1 cellular context compared by ENCODE assay signal in genomic region chr5:143245929-143246561, GRCh38.
TF ChIP-seq lines count a peak whose summit lies in the region.

No MANE protein-coding gene starts in this region.

TF ChIP-seq in A549, 52 proteins besides CTCF, POLR2A, EP300 and RAD21 (continued from another document):
- no peak for TF ChIP-seq POLR2AphosphoS2 (conservative IDR thresholded peaks at IDR 0.05; ENCODE audit: low read length)
- TF ChIP-seq HOXB5 (CRISPR knock-in tag; IDR thresholded peaks at IDR 0.05), result peak; percentile 31; the same call in 1 of the 2 replicates
- no peak for TF ChIP-seq FOXS1 (CRISPR knock-in tag; IDR thresholded peaks at IDR 0.05)
- no peak for TF ChIP-seq ZC3H11A (IDR thresholded peaks at IDR 0.05)
- TF ChIP-seq EHF (CRISPR knock-in tag; IDR thresholded peaks at IDR 0.05), result no peak
- no peak for TF ChIP-seq NFE2L2 (conservative IDR thresholded peaks at IDR 0.05; ENCODE audit: low read length)
- TF ChIP-seq JUNB (IDR thresholded peaks at IDR 0.05), result peak; percentile 99
- no peak for TF ChIP-seq PHF8 (IDR thresholded peaks at IDR 0.05; ENCODE audit: borderline replicate concordance, low read depth)
- TF ChIP-seq ZSCAN20 (CRISPR knock-in tag; IDR thresholded peaks at IDR 0.05), result no peak
- no peak for TF ChIP-seq BHLHE40 (IDR thresholded peaks at IDR 0.05; ENCODE audit: low read depth, low read length)
- peak; percentile 90; the same call in 2 of the 3 replicates for TF ChIP-seq BCL3 (IDR thresholded peaks at IDR 0.05)
- no peak for TF ChIP-seq EHMT2 (IDR thresholded peaks at IDR 0.05; ENCODE audit: low read depth)
- TF ChIP-seq, protein P1, sequence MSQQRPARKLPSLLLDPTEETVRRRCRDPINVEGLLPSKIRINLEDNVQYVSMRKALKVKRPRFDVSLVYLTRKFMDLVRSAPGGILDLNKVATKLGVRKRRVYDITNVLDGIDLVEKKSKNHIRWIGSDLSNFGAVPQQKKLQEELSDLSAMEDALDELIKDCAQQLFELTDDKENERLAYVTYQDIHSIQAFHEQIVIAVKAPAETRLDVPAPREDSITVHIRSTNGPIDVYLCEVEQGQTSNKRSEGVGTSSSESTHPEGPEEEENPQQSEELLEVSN (IDR thresholded peaks at IDR 0.05; ENCODE audit: borderline replicate concordance, low read depth), result peak; percentile 49; the same call in 1 of the 2 replicates
- TF ChIP-seq, protein P2, sequence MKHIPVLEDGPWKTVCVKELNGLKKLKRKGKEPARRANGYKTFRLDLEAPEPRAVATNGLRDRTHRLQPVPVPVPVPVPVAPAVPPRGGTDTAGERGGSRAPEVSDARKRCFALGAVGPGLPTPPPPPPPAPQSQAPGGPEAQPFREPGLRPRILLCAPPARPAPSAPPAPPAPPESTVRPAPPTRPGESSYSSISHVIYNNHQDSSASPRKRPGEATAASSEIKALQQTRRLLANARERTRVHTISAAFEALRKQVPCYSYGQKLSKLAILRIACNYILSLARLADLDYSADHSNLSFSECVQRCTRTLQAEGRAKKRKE (CRISPR knock-in tag; IDR thresholded peaks at IDR 0.05; ENCODE audit: low read depth), result peak; percentile 85; the same call in 1 of the 2 replicates
- TF ChIP-seq NPAS2 (CRISPR knock-in tag; IDR thresholded peaks at IDR 0.05; ENCODE audit: borderline replicate concordance), result no peak
- TF ChIP-seq FOSB (CRISPR knock-in tag; IDR thresholded peaks at IDR 0.05), result no peak
- no peak for TF ChIP-seq TFCP2L1 (CRISPR knock-in tag; IDR thresholded peaks at IDR 0.05)
- no peak for TF ChIP-seq HOXA7 (CRISPR knock-in tag; IDR thresholded peaks at IDR 0.05)
- TF ChIP-seq, protein P3, sequence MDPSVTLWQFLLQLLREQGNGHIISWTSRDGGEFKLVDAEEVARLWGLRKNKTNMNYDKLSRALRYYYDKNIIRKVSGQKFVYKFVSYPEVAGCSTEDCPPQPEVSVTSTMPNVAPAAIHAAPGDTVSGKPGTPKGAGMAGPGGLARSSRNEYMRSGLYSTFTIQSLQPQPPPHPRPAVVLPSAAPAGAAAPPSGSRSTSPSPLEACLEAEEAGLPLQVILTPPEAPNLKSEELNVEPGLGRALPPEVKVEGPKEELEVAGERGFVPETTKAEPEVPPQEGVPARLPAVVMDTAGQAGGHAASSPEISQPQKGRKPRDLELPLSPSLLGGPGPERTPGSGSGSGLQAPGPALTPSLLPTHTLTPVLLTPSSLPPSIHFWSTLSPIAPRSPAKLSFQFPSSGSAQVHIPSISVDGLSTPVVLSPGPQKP (IDR thresholded peaks at IDR 0.05; ENCODE audit: low read depth, low read length), result no peak
- TF ChIP-seq ZNF302 (CRISPR knock-in tag; IDR thresholded peaks at IDR 0.05), result no peak; the same call in 1 of the 2 replicates
- TF ChIP-seq MAZ (IDR thresholded peaks at IDR 0.05; ENCODE audit: borderline replicate concordance, low read depth, low read length), result no peak
- TF ChIP-seq RNF2 (IDR thresholded peaks at IDR 0.05; ENCODE audit: borderline replicate concordance, low read depth), result no peak
- no peak for TF ChIP-seq RFX5 (IDR thresholded peaks at IDR 0.05)
- peak; percentile 91 for TF ChIP-seq MAX (IDR thresholded peaks at IDR 0.05)
- no peak for TF ChIP-seq MAFK (IDR thresholded peaks at IDR 0.05; ENCODE audit: partially characterized antibody)
- TF ChIP-seq HDAC2 (IDR thresholded peaks at IDR 0.05), result no peak
- TF ChIP-seq GATA3 (IDR thresholded peaks at IDR 0.05; ENCODE audit: borderline replicate concordance), result peak; percentile 97
- TF ChIP-seq HEYL (CRISPR knock-in tag; IDR thresholded peaks at IDR 0.05), result no peak
- TF ChIP-seq CHD2 (IDR thresholded peaks at IDR 0.05; ENCODE audit: low read length, partially characterized antibody), result no peak
- peak; percentile 49; the same call in 2 of the 3 replicates for TF ChIP-seq SMC3 (IDR thresholded peaks at IDR 0.05)
- no peak for TF ChIP-seq CHD4 (IDR thresholded peaks at IDR 0.05; ENCODE audit: borderline replicate concordance)
- TF ChIP-seq KDM1A (IDR thresholded peaks at IDR 0.05; ENCODE audit: low read depth), result no peak
TF ChIP-seq in A549: peak in this region for 13.
